In the genomic region with DNA sequence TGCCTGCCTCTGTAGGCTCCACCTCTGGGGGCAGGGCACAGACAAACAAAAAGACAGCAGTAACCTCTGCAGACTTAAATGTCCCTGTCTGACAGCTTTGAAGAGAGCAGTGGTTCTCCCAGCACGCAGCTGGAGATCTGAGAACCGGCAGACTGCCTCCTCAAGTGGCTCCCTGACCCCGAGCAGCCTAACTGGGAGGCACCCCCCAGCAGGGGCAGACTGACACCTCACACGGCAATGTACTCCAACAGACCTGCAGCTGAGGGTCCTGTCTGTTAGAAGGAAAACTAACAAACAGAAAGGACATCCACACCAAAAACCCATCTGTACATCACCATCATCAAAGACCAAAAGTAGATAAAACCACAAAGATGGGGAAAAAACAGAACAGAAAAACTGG, we compare ENCODE assay signal across 4 cellular contexts. TPM values are rescaled to one million over a fixed set of nuclear protein-coding genes. Genes with fewer than 3 reads are reported as not detected.
"Had no signal": no experiment of that assay in that cellular context is flagged by ENCODE, and none has a peak within 500 bp of the region (broad histone marks: within the 10 kb centered on the region; RNA-seq: fewer than 3 reads in every experiment).

No MANE protein-coding gene starts in this region.

RNA-seq across cellular contexts. Expression of a gene that starts 55.1 kb away (rescaled TPM):
- total RNA-seq: dermis blood vessel endothelial cell, glomerular endothelial cell, lung microvascular endothelial cell had no signal
- polyA plus RNA-seq: keratinocyte had no signal
